Comparison of ENCODE assay signal across 1 cellular context in the genomic region with DNA sequence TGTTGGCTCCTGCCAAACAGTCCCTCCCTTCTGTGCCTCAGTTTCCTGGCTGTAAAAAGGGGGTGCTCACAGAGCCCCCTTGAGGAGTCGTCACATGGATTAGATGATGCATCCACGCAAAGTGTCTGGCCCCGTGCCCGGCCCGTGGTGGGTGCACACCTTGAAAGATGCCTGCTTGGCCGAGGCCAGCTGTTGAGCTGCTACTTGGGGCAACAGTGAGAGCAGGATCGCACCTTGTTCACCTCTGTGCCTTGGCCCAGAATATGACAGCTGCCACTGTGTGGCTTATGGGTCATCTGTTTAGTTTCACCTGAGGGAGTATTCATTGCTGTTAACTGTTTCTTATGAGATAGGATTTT.
TF ChIP-seq lines count a peak whose summit lies in the region.

No MANE protein-coding gene starts in this region.

TF ChIP-seq in HepG2, 621 proteins besides CTCF, POLR2A, EP300 and RAD21 (continued from another document):
- TF ChIP-seq ZFP62 (CRISPR knock-in tag; IDR thresholded peaks at IDR 0.05): no peak
- TF ChIP-seq ZNF451 (CRISPR knock-in tag; IDR thresholded peaks at IDR 0.05): no peak
- TF ChIP-seq HNRNPL (IDR thresholded peaks at IDR 0.05; ENCODE audit: low read depth, low read length): no peak
